Comparison of ENCODE assay signal across 13 cellular contexts in genomic region chr4:6217716-6218381, GRCh38.
DNase-seq lines count a peak whose midpoint lies in the region; ATAC-seq and TF ChIP-seq lines count a peak whose summit lies in the region.
"Had no signal": no experiment of that assay in that cellular context is flagged by ENCODE, and none has a peak within 500 bp of the region (broad histone marks: within the 10 kb centered on the region; RNA-seq: fewer than 3 reads in every experiment).

No MANE protein-coding gene starts in this region.

- DNase-seq in NCI-H526 (lab: John Stamatoyannopoulos, UW) (peak; percentile 6 to 47), NCI-H345 treated with DMSO at 0.1 percent for 48 hours (lab: John Stamatoyannopoulos, UW; ENCODE audit: unreplicated experiment) (no peak), HPDE6-E6E7 (ENCODE audit: extremely low spot score) (no peak), NCI-H1048 (lab: John Stamatoyannopoulos, UW) (no peak), foreskin fibroblast (no peak)
- DNase-seq: activated B cell treated with CpG ODN at 0.5 μM for 24 hours; activated T-cell treated with anti-CD3 and anti-CD28 coated beads, Interleukin-2, amount 50 U/mL, for 48 hours; CD8-positive, alpha-beta T cell; SHP77 treated with DMSO at 0.1 percent for 48 hours; testis had no signal

- no peak overlapping the region for H3K4me3 ChIP-seq in foreskin fibroblast (ENCODE audit: low read depth in 1 of 2, low read length in 2 of 2)
- H3K4me3 ChIP-seq: testis had no signal

- no peak for TF ChIP-seq CTCF in foreskin fibroblast (IDR thresholded peaks at IDR 0.05; ENCODE audit: low read depth, low read length)

- ATAC-seq in GM18519 (IDR thresholded peaks at IDR 0.05; ENCODE audit: low FRiP score, unreplicated experiment) (peak; percentile 90), GM21390 (IDR thresholded peaks at IDR 0.05; ENCODE audit: unreplicated experiment) (peak; percentile 93), HG03064 (IDR thresholded peaks at IDR 0.05; ENCODE audit: low read depth, unreplicated experiment) (peak; percentile 79)
- ATAC-seq: CD8-positive, alpha-beta T cell had no signal

Comparison
In these comparisons a context has a peak if more than half of its experiments do, and no peak if none do; other contexts are left out.
1. DNase-seq: peak in NCI-H526 (2 of 2); none in NCI-H345 treated with DMSO at 0.1 percent for 48 hours (single experiment), HPDE6-E6E7 (single experiment), NCI-H1048 (single experiment) and foreskin fibroblast (0 of 2).
2. Peak in every context shown above with its lines, with median percentiles within 50 percentile points of each other: ATAC-seq.